ENCODE assay signal across 8 cellular contexts in the genomic region with DNA sequence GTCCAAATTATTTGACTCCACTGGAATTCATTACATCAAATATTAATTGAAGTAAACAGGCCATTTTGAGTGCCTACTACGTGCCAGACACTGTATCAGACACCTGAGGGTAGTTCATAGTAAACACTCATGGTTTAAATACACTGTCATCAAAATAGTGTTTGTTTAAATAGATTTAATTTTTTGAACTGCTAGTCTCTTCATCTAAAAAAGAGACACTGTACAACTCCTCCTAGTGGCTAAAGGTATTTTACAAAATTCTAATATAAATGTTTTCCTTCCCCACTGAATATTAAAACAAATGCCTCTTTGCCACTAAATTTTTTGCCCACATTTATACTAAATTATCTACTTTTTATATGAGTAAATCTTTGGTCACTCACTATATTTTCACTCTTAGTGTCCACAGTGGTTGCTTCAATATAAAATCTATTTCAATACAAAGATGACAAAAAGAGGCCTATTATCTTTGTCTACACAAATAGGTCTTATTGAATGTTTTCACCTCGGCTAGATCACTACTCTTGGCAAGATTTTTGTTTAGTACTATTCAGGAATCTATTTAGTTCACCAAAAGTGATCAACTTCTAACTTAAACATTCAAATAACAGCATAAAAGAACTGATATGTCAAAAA. TPM values are rescaled to one million over a fixed set of nuclear protein-coding genes. Genes with fewer than 3 reads are reported as not detected.
DNase-seq lines count a peak whose midpoint lies in the region; ATAC-seq and TF ChIP-seq lines count a peak whose summit lies in the region.

No MANE protein-coding gene starts in this region.

- BruUV-seq in OCI-LY7 (replicated peaks; lab: Mats Ljungman, UMichigan): no TSS peak

- DNase-seq in NCI-H446 treated with DMSO at 0.1 percent for 48 hours (lab: John Stamatoyannopoulos, UW) (peak; percentile 9), NCI-H446 (lab: John Stamatoyannopoulos, UW) (no peak), OCI-LY7 (ENCODE audit: low spot score) (peak; percentile 41), fibroblast of lung (ENCODE audit: low read depth in 2 of 2) (peak in 1 of 2 donors; percentile 41), spleen (no peak), ecto neural progenitor cell (ENCODE audit: low spot score) (no peak), retina (no peak)

- POLR2A ChIA-PET in OCI-LY7 (lab: Charles Lee): interaction anchor here (1.0 to 1.3 kb wide), 3 partner anchors 10 to 46 kb away, joined by 3 read pairs; no protein-coding TSS in a partner anchor

- H3K9me2 ChIP-seq in OCI-LY7 (ENCODE audit: insufficient read depth, low read length): no peaks in the 10 kb centered on the region

- no peak overlapping the region for H3K27ac ChIP-seq in OCI-LY7 (ENCODE audit: low read depth, low read length, poor library complexity, severe bottlenecking)
- no peak overlapping the region for H3K27ac ChIP-seq in fibroblast of lung (ENCODE audit: insufficient read depth, low read length)
- H3K27ac ChIP-seq in spleen: no peak overlapping the region

- no peak for TF ChIP-seq POLR2A in spleen (IDR thresholded peaks at IDR 0.05)

- no peak overlapping the region for H3K9ac ChIP-seq in fibroblast of lung (ENCODE audit: insufficient read depth, low read length)

- H3K79me2 ChIP-seq in OCI-LY7 (ENCODE audit: insufficient read depth, low read depth, low read length): peaks cover 14% of the 10 kb centered on the region; the same call in 1 of the 2 replicates
- no peaks in the 10 kb centered on the region for H3K79me2 ChIP-seq in fibroblast of lung (ENCODE audit: control insufficient read depth, insufficient read depth, low read length)

- H3K36me3 ChIP-seq in OCI-LY7 (ENCODE audit: insufficient read depth, low read length) (peaks cover 12% of the 10 kb centered on the region), fibroblast of lung (ENCODE audit: control insufficient read depth, insufficient read depth, low read length) (no peaks in the 10 kb centered on the region), spleen (peaks cover 0 to 9% (median 0%) of the 10 kb centered on the region in 6 donors)

- H4K20me1 ChIP-seq in OCI-LY7 (ENCODE audit: insufficient read depth, low read length): no peaks in the 10 kb centered on the region
- no peaks in the 10 kb centered on the region for H4K20me1 ChIP-seq in fibroblast of lung (ENCODE audit: control insufficient read depth, extremely low read depth, insufficient read depth, low read length)

- H3K4me1 ChIP-seq in OCI-LY7 (ENCODE audit: insufficient read depth, low read length, poor library complexity, severe bottlenecking): peaks cover 11% of the 10 kb centered on the region
- no peaks in the 10 kb centered on the region for H3K4me1 ChIP-seq in fibroblast of lung (ENCODE audit: control insufficient read depth, extremely low read depth, insufficient read depth, low read length)
- H3K4me1 ChIP-seq in spleen: peaks cover 0 to 7% (median 0%) of the 10 kb centered on the region in 6 donors

- no peak overlapping the region for H3K4me3 ChIP-seq in OCI-LY7 (ENCODE audit: low read depth, low read length, poor library complexity, severe bottlenecking)
- H3K4me3 ChIP-seq in fibroblast of lung (replicated peaks in 1 of 4; ENCODE audit: control extremely low read depth in 1 of 4, insufficient read depth in 1 of 4, low read depth in 3 of 4, low read length in 4 of 4): no peak overlapping the region
- no peak overlapping the region for H3K4me3 ChIP-seq in spleen

- CTCF ChIA-PET in OCI-LY7 (lab: Charles Lee; ENCODE audit: unreplicated experiment): no interaction called here

- H3K27me3 ChIP-seq in fibroblast of lung (ENCODE audit: control insufficient read depth, insufficient read depth, low read length): no peaks in the 10 kb centered on the region
- no peaks in the 10 kb centered on the region for H3K27me3 ChIP-seq in spleen (replicated peaks in 1 of 7)

- H2AFZ ChIP-seq in OCI-LY7 (ENCODE audit: low read length) (no peak overlapping the region), fibroblast of lung (ENCODE audit: low read length) (no peak overlapping the region)

- peaks cover 3% of the 10 kb centered on the region; the same call in 1 of the 2 replicates for H3K9me3 ChIP-seq in OCI-LY7 (ENCODE audit: low read length)
- no peaks in the 10 kb centered on the region for H3K9me3 ChIP-seq in fibroblast of lung (ENCODE audit: control insufficient read depth, insufficient read depth, low read depth, low read length)
- H3K9me3 ChIP-seq in spleen: no peaks in the 10 kb centered on the region

- H3K4me2 ChIP-seq in OCI-LY7 (ENCODE audit: low read length): no peak overlapping the region
- H3K4me2 ChIP-seq in fibroblast of lung (ENCODE audit: extremely low read depth, insufficient read depth, low read length): no peak overlapping the region

- intact Hi-C loops in OCI-LY7 (cut with micrococcal nuclease; ENCODE audit: unreplicated experiment) (no loop called here), spleen (cut with DNase I; ENCODE audit: low total_unique reads) (no loop called here)

- ATAC-seq in HG02798 (IDR thresholded peaks at IDR 0.05; ENCODE audit: poor library complexity, unreplicated experiment): no peak

- 65 to 77% (median 72%) methylated on average over 2 of the region's 2 CpGs for WGBS in spleen, 5 donors

- TF ChIP-seq CTCF in OCI-LY7 (conservative IDR thresholded peaks at IDR 0.05; ENCODE audit: low read length) (peak; percentile 89), fibroblast of lung (conservative IDR thresholded peaks at IDR 0.05 in 1 of 2, IDR thresholded peaks at IDR 0.05 in 1 of 2; ENCODE audit: low read depth in 1 of 2, low read length in 2 of 2) (peak; percentile 19 to 49), spleen (IDR thresholded peaks at IDR 0.05 in 8 of 11, conservative IDR thresholded peaks at IDR 0.05 in 3 of 11) (peak in 9 of 11 experiments; percentile 16 to 56 (median 33))

RNA-seq across cellular contexts. Expression of gene PIGF, which starts 15.4 kb away (rescaled TPM):
- total RNA-seq in OCI-LY7 (2014; rRNA removed; shearing (Covaris generic)): 18.5 and 26.0 TPM in 2 replicates
- 47.0 and 48.8 TPM in 2 replicates for total RNA-seq in OCI-LY7 (2022)
- total RNA-seq in fibroblast of lung: 19.8 and 28.7 TPM in 2 replicates
- polyA plus RNA-seq in fibroblast of lung: 26.2 and 33.4 TPM in 2 replicates
- polyA plus RNA-seq in fibroblast of lung (2012): 23.0 and 25.7 TPM in 2 replicates
- 0.82 and 11.8 TPM in 2 replicates for polyA minus RNA-seq in fibroblast of lung (ENCODE audit: low replicate concordance)
- 10 to 100 TPM; 14.3 to 29.0 (median 22.2) TPM for total RNA-seq in spleen
- polyA plus RNA-seq in spleen: 10 to 100 TPM in 2 of 3 donors, 1 to 10 TPM in 1; 6.5 to 15.1 (median 13.3) TPM

RNA-seq across cellular contexts. Expression of gene CRIPT, which starts 15.6 kb away (rescaled TPM):
- total RNA-seq in OCI-LY7 (2014; rRNA removed; shearing (Covaris generic)): 2.9 and 5.0 TPM in 2 replicates
- total RNA-seq in OCI-LY7 (2022): 10.5 and 12.7 TPM in 2 replicates
- total RNA-seq in fibroblast of lung: 19.2 and 22.3 TPM in 2 replicates
- 14.0 and 22.1 TPM in 2 replicates for polyA plus RNA-seq in fibroblast of lung
- 11.3 and 17.3 TPM in 2 replicates for polyA plus RNA-seq in fibroblast of lung (2012)
- 0.59 and 2.2 TPM in 2 replicates for polyA minus RNA-seq in fibroblast of lung (ENCODE audit: low replicate concordance)
- 10 to 100 TPM; 11.8 to 17.8 (median 14.9) TPM for total RNA-seq in spleen
- polyA plus RNA-seq in spleen: 10 to 100 TPM in 1 of 3 donors, 1 to 10 TPM in 2; 7.1 to 12.0 (median 9.4) TPM

RNA-seq across cellular contexts. Expression of gene ATP6V1E2, which starts 59.1 kb away (rescaled TPM):
- total RNA-seq in OCI-LY7 (2014; rRNA removed; shearing (Covaris generic)): 18.9 and 21.1 TPM in 2 replicates
- total RNA-seq in OCI-LY7 (2022) (55.3 and 55.6 TPM in 2 replicates), fibroblast of lung (3.3 and 5.6 TPM in 2 replicates), spleen (1 to 10 TPM; 2.8 to 6.6 (median 4.8) TPM)
- polyA plus RNA-seq in fibroblast of lung (2.7 and 4.7 TPM in 2 replicates), spleen (1 to 10 TPM; 2.6 to 5.5 (median 4.7) TPM)
- 2.0 and 3.8 TPM in 2 replicates for polyA plus RNA-seq in fibroblast of lung (2012)
- 0.86 and 3.2 TPM in 2 replicates for polyA minus RNA-seq in fibroblast of lung (ENCODE audit: low replicate concordance)

RNA-seq across cellular contexts. Expression of gene RHOQ, which starts 59.2 kb away (rescaled TPM):
- 62.0 and 65.7 TPM in 2 replicates for total RNA-seq in OCI-LY7 (2014; rRNA removed; shearing (Covaris generic))
- total RNA-seq in OCI-LY7 (2022) (171 and 198 TPM in 2 replicates), fibroblast of lung (94.8 and 137 TPM in 2 replicates), spleen (100 to 1,000 TPM in 4 of 7 donors, 10 to 100 TPM in 3; 83.4 to 126 (median 110) TPM)
- polyA plus RNA-seq in fibroblast of lung (108 and 210 TPM in 2 replicates), spleen (10 to 100 TPM; 32.6 to 44.4 (median 33.7) TPM)
- polyA plus RNA-seq in fibroblast of lung (2012): 82.1 and 167 TPM in 2 replicates
- 19.3 and 56.5 TPM in 2 replicates for polyA minus RNA-seq in fibroblast of lung (ENCODE audit: low replicate concordance)

Comparison
In these comparisons a context has a peak if more than half of its experiments do, and no peak if none do; other contexts are left out.
1. DNase-seq: peak in NCI-H446 treated with DMSO at 0.1 percent for 48 hours (single experiment) and OCI-LY7 (single experiment); none in NCI-H446 (0 of 2), spleen (single experiment), ecto neural progenitor cell (single experiment) and retina (single experiment).
2. CTCF ChIP-seq: peak in every context shown above with its lines; median percentile 89 in OCI-LY7; 34 in fibroblast of lung; 33 in spleen.